ENCODE assay signal across 7 cellular contexts in the genomic region with DNA sequence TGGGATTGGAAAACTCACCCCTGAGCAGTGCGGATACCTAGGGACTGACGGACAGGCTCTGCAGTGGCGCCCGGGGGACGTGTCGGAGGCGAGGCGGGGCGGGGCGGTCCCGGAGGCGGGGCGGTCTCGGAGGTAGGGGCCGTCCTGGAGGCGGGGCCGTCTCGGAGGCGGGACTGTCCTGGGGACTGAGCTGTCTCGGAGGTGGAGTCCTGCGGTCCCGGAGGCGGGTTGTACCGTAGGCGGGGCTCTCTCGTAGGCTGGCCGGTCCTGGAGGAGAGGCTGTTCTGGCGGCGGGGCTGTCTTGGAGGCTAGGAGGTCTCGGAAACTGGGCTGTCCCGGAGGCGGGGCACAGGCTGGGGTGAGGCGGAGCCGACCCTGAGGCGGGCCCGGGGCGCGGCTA.
DNase-seq lines count a peak whose midpoint lies in the region; ATAC-seq and TF ChIP-seq lines count a peak whose summit lies in the region.
"Not testable (repeated sequence)": the region's sequence is repeated elsewhere in the genome, so short reads cannot be mapped to it uniquely, and the experiment has no call there.

No MANE protein-coding gene starts in this region.

- DNase-seq in NCI-H2227 (lab: John Stamatoyannopoulos, UW; ENCODE audit: unreplicated experiment) (peak; percentile 79), activated B cell treated with CpG ODN at 0.5 μM for 24 hours (peak; percentile 98), anterior cingulate cortex (lab: John Stamatoyannopoulos, UW) (peak in 57 of 58 donors; percentile 15 to 91 (median 78)), immature natural killer cell (peak; percentile 89 to 97 (median 95))
- DNase-seq in stimulated activated CD4-positive, alpha-beta T cell treated with anti-CD3 and anti-CD28 coated beads, Interleukin-12 subunit alpha, Interleukin-12 subunit beta, amount 100 ng/mL, for 4 hours: peak; percentile 89

- peak overlapping the region; percentile 87 for H3K27ac Mint-ChIP-seq in activated B cell treated with CpG ODN at 0.5 μM for 24 hours
- H3K27ac Mint-ChIP-seq in immature natural killer cell: peak overlapping the region; percentile 57 to 91 (median 82)

- not testable (repeated sequence) for H3K4me1 Mint-ChIP-seq in activated B cell treated with CpG ODN at 0.5 μM for 24 hours, immature natural killer cell

- CTCF ChIA-PET in activated B cell treated with CpG ODN at 0.5 μM for 24 hours (lab: Charles Lee): not testable (repeated sequence)

- not testable (repeated sequence) for H3K27me3 Mint-ChIP-seq in activated B cell treated with CpG ODN at 0.5 μM for 24 hours; immature natural killer cell (ENCODE audit: low read depth in 3 of 3)

- not testable (repeated sequence) for H3K36me3 Mint-ChIP-seq in activated B cell treated with CpG ODN at 0.5 μM for 24 hours (ENCODE audit: low read depth); immature natural killer cell

- ATAC-seq in GM19023 (IDR thresholded peaks at IDR 0.05; ENCODE audit: unreplicated experiment) (peak; percentile 80), HG03045 (IDR thresholded peaks at IDR 0.05; ENCODE audit: unreplicated experiment) (peak; percentile 89), activated B cell treated with CpG ODN at 0.5 μM for 24 hours (ENCODE audit: low read depth) (peak; percentile 82)

- H3K4me3 Mint-ChIP-seq in activated B cell treated with CpG ODN at 0.5 μM for 24 hours (peak overlapping the region; percentile 83), immature natural killer cell (peak overlapping the region; percentile 67 to 84 (median 82))

- not testable (repeated sequence) for H3K9me3 Mint-ChIP-seq in activated B cell treated with CpG ODN at 0.5 μM for 24 hours, immature natural killer cell

- intact Hi-C loops in activated B cell treated with CpG ODN at 0.5 μM for 24 hours (cut with micrococcal nuclease): not testable (repeated sequence)

- POLR2A ChIA-PET in activated B cell treated with CpG ODN at 0.5 μM for 24 hours (lab: Charles Lee): not testable (repeated sequence)

- TF ChIP-seq CTCF in activated B cell treated with CpG ODN at 0.5 μM for 24 hours (IDR thresholded peaks at IDR 0.05): not testable (repeated sequence)

Comparison
In these comparisons a context has a peak if more than half of its experiments do, and no peak if none do; other contexts are left out.
1. Peak in every context shown above with its lines: DNase-seq and ATAC-seq.